In the genomic region with DNA sequence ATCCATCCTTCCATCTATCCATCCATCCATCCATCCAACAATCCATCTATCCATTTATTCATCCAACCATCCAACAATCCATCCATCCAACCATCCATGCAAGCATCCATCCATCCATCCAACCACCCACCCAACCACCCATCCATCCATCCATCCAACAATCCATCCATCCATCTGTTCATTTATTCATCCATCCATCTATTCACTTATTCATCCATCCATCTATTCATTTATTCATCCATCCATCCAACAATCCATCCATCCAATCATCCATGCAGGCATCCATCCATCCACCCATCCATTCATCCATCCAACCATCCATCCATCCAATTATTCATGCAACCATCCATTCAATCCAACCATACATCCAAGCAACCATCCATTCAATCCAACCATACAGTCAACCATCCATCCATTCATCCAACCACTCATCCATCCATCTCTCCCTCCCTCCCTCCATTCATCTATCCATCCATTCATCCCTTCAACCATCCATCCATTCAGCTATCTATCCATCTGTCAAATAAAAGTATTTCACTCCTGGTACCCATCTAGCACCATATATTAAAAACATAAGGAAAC, we compare ENCODE assay signal across 8 cellular contexts.
"Had no signal": no experiment of that assay in that cellular context is flagged by ENCODE, and none has a peak within 500 bp of the region (broad histone marks: within the 10 kb centered on the region; RNA-seq: fewer than 3 reads in every experiment).

No MANE protein-coding gene starts in this region.

- H3K9me3 ChIP-seq: HAP-1 had no signal

- H3K4me3 ChIP-seq: GM23338, HAP-1 had no signal

- ATAC-seq: GM23338 had no signal

- H3K4me2 ChIP-seq: GM23338, KMS-11 had no signal

- H3K4me1 ChIP-seq: HAP-1 had no signal

- H3K9ac ChIP-seq: KMS-11 had no signal

- H3K27ac ChIP-seq: HL-60, KMS-11 had no signal

- DNase-seq: H7, HFFc6, Karpas-422, KBM-7 had no signal

- H2AFZ ChIP-seq: GM23338 had no signal

- H3K36me3 ChIP-seq: HAP-1 had no signal
